In the genomic region with DNA sequence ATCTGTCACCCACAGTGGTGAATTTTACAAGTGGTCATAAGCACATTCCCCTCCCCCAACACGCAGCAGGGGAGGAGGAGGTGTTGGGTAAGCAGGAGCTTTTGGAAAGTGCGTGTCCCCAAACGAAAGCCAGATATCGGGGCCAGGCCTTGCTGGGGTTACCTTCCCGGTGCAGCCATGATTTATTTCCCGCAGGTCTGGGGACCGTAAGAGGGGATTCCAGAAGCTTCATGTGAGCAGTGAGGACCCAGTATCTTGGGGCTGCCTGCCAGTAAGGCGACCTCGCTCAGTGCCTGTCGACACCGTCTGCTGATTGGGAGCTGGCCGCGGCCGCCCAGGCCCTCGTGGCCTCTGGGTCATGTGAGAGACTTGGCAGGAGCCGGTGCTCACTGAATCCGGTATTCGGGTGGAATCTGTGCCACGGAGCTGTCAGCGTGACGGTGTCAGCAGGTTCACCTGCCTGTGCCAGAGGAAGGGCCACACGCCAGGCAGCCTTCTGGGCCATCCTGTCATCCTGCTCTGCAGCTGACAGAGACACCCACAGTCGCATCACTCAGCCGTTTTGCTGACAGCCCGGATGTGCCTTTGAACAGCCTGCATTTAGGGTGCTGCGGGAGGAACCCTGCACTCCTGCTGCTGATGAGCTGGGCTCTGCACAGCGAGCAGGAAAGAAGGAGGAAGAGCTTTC, we compare ENCODE assay signal across 1 cellular context.
TF ChIP-seq lines count a peak whose summit lies in the region.

No MANE protein-coding gene starts in this region.

TF ChIP-seq in K562, 482 proteins besides CTCF, POLR2A, EP300 and RAD21 (continued from another document and continues in another):
- TF ChIP-seq, protein P1, sequence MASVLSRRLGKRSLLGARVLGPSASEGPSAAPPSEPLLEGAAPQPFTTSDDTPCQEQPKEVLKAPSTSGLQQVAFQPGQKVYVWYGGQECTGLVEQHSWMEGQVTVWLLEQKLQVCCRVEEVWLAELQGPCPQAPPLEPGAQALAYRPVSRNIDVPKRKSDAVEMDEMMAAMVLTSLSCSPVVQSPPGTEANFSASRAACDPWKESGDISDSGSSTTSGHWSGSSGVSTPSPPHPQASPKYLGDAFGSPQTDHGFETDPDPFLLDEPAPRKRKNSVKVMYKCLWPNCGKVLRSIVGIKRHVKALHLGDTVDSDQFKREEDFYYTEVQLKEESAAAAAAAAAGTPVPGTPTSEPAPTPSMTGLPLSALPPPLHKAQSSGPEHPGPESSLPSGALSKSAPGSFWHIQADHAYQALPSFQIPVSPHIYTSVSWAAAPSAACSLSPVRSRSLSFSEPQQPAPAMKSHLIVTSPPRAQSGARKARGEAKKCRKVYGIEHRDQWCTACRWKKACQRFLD (CRISPR knock-in tag; IDR thresholded peaks at IDR 0.05): peak; percentile 71; the same call in 1 of the 2 replicates
- TF ChIP-seq NFYB (IDR thresholded peaks at IDR 0.05; ENCODE audit: extremely low read depth, insufficient read length) (peak; percentile 10), RBFOX2 (IDR thresholded peaks at IDR 0.05; ENCODE audit: low read depth, low read length) (peak; percentile 48; the same call in 1 of the 2 replicates), ZNF347 (CRISPR knock-in tag; IDR thresholded peaks at IDR 0.05; ENCODE audit: low read depth) (no peak), E2F3 (CRISPR knock-in tag; IDR thresholded peaks at IDR 0.05) (0 out of 2 replicates have a peak, but pooled peaks have one; percentile 41), HNRNPL (IDR thresholded peaks at IDR 0.05; ENCODE audit: low read depth, low read length) (no peak), ZNF354B (CRISPR knock-in tag; IDR thresholded peaks at IDR 0.05) (no peak), CXXC5 (CRISPR knock-in tag; IDR thresholded peaks at IDR 0.05) (0 out of 2 replicates have a peak, but pooled peaks have one; percentile 62), ZNF274 (IDR thresholded peaks at IDR 0.05; ENCODE audit: borderline replicate concordance, low read depth, low read length) (no peak), ZNF551 (CRISPR knock-in tag; IDR thresholded peaks at IDR 0.05) (no peak), ZNF143 (CRISPR knock-in tag; IDR thresholded peaks at IDR 0.05) (0 out of 2 replicates have a peak, but pooled peaks have one; percentile 24), MAZ (CRISPR knock-in tag; conservative IDR thresholded peaks at IDR 0.05 in 1 of 2, IDR thresholded peaks at IDR 0.05 in 1 of 2) (0 out of 4 replicates have a peak, but pooled peaks of 1 of the 2 experiments have one; percentile 26), NR2C1 (IDR thresholded peaks at IDR 0.05) (no peak), NR2C1 (tag; IDR thresholded peaks at IDR 0.05) (peak; percentile 48; the same call in 1 of the 2 replicates), MEIS2 (IDR thresholded peaks at IDR 0.05; ENCODE audit: partially characterized antibody) (peak; percentile 48), NFIC (IDR thresholded peaks at IDR 0.05) (peak; percentile 43; the same call in 1 of the 2 replicates), ZNF586 (CRISPR knock-in tag; conservative IDR thresholded peaks at IDR 0.05) (no peak), BHLHE40 (IDR thresholded peaks at IDR 0.05; ENCODE audit: low read length) (peak; percentile 1; the same call in 1 of the 2 replicates), ZBTB8A (IDR thresholded peaks at IDR 0.05; ENCODE audit: partially characterized antibody) (no peak), ZNF583 (CRISPR knock-in tag; IDR thresholded peaks at IDR 0.05) (0 out of 2 replicates have a peak, but pooled peaks have one; percentile 53), MECOM (CRISPR knock-in tag; IDR thresholded peaks at IDR 0.05) (0 out of 2 replicates have a peak, but pooled peaks have one; percentile 30), NRF1 (conservative IDR thresholded peaks at IDR 0.05 in 1 of 2, IDR thresholded peaks at IDR 0.05 in 1 of 2) (0 out of 4 replicates have a peak, but pooled peaks have one; percentile 7 to 14), SMAD4 (CRISPR knock-in tag; conservative IDR thresholded peaks at IDR 0.05) (peak; percentile 76), POLR2G (IDR thresholded peaks at IDR 0.05; ENCODE audit: low read depth, low read length) (peak; percentile 43; the same call in 1 of the 2 replicates), ZFX (CRISPR knock-in tag; IDR thresholded peaks at IDR 0.05) (peak; percentile 40), ZNF766 (CRISPR knock-in tag; conservative IDR thresholded peaks at IDR 0.05) (peak; percentile 44; the same call in 1 of the 2 replicates), HDAC2 (IDR thresholded peaks at IDR 0.05) (0 out of 2 replicates have a peak, but pooled peaks have one; percentile 25), RAD51 (IDR thresholded peaks at IDR 0.05; ENCODE audit: borderline replicate concordance, low read depth) (peak; percentile 67), ZNF316 (IDR thresholded peaks at IDR 0.05) (no peak)
- TF ChIP-seq, protein P2, sequence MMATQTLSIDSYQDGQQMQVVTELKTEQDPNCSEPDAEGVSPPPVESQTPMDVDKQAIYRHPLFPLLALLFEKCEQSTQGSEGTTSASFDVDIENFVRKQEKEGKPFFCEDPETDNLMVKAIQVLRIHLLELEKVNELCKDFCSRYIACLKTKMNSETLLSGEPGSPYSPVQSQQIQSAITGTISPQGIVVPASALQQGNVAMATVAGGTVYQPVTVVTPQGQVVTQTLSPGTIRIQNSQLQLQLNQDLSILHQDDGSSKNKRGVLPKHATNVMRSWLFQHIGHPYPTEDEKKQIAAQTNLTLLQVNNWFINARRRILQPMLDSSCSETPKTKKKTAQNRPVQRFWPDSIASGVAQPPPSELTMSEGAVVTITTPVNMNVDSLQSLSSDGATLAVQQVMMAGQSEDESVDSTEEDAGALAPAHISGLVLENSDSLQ (IDR thresholded peaks at IDR 0.05): peak; percentile 68
- TF ChIP-seq, protein P3, sequence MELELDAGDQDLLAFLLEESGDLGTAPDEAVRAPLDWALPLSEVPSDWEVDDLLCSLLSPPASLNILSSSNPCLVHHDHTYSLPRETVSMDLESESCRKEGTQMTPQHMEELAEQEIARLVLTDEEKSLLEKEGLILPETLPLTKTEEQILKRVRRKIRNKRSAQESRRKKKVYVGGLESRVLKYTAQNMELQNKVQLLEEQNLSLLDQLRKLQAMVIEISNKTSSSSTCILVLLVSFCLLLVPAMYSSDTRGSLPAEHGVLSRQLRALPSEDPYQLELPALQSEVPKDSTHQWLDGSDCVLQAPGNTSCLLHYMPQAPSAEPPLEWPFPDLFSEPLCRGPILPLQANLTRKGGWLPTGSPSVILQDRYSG (tag; conservative IDR thresholded peaks at IDR 0.05; ENCODE audit: low read depth): peak; percentile 83
- TF ChIP-seq, protein P4, sequence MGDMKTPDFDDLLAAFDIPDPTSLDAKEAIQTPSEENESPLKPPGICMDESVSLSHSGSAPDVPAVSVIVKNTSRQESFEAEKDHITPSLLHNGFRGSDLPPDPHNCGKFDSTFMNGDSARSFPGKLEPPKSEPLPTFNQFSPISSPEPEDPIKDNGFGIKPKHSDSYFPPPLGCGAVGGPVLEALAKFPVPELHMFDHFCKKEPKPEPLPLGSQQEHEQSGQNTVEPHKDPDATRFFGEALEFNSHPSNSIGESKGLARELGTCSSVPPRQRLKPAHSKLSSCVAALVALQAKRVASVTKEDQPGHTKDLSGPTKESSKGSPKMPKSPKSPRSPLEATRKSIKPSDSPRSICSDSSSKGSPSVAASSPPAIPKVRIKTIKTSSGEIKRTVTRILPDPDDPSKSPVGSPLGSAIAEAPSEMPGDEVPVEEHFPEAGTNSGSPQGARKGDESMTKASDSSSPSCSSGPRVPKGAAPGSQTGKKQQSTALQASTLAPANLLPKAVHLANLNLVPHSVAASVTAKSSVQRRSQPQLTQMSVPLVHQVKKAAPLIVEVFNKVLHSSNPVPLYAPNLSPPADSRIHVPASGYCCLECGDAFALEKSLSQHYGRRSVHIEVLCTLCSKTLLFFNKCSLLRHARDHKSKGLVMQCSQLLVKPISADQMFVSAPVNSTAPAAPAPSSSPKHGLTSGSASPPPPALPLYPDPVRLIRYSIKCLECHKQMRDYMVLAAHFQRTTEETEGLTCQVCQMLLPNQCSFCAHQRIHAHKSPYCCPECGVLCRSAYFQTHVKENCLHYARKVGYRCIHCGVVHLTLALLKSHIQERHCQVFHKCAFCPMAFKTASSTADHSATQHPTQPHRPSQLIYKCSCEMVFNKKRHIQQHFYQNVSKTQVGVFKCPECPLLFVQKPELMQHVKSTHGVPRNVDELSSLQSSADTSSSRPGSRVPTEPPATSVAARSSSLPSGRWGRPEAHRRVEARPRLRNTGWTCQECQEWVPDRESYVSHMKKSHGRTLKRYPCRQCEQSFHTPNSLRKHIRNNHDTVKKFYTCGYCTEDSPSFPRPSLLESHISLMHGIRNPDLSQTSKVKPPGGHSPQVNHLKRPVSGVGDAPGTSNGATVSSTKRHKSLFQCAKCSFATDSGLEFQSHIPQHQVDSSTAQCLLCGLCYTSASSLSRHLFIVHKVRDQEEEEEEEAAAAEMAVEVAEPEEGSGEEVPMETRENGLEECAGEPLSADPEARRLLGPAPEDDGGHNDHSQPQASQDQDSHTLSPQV (IDR thresholded peaks at IDR 0.05): peak; percentile 71; the same call in 1 of the 2 replicates
- TF ChIP-seq, protein P5, sequence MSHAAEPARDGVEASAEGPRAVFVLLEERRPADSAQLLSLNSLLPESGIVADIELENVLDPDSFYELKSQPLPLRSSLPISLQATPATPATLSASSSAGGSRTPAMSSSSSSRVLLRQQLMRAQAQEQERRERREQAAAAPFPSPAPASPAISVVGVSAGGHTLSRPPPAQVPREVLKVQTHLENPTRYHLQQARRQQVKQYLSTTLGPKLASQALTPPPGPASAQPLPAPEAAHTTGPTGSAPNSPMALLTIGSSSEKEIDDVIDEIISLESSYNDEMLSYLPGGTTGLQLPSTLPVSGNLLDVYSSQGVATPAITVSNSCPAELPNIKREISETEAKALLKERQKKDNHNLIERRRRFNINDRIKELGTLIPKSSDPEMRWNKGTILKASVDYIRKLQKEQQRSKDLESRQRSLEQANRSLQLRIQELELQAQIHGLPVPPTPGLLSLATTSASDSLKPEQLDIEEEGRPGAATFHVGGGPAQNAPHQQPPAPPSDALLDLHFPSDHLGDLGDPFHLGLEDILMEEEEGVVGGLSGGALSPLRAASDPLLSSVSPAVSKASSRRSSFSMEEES (CRISPR knock-in tag; IDR thresholded peaks at IDR 0.05): peak; percentile 1; the same call in 1 of the 2 replicates
- TF ChIP-seq, protein P6, sequence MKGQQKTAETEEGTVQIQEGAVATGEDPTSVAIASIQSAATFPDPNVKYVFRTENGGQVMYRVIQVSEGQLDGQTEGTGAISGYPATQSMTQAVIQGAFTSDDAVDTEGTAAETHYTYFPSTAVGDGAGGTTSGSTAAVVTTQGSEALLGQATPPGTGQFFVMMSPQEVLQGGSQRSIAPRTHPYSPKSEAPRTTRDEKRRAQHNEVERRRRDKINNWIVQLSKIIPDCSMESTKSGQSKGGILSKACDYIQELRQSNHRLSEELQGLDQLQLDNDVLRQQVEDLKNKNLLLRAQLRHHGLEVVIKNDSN (CRISPR knock-in tag; IDR thresholded peaks at IDR 0.05): peak; percentile 70
- TF ChIP-seq, protein P7, sequence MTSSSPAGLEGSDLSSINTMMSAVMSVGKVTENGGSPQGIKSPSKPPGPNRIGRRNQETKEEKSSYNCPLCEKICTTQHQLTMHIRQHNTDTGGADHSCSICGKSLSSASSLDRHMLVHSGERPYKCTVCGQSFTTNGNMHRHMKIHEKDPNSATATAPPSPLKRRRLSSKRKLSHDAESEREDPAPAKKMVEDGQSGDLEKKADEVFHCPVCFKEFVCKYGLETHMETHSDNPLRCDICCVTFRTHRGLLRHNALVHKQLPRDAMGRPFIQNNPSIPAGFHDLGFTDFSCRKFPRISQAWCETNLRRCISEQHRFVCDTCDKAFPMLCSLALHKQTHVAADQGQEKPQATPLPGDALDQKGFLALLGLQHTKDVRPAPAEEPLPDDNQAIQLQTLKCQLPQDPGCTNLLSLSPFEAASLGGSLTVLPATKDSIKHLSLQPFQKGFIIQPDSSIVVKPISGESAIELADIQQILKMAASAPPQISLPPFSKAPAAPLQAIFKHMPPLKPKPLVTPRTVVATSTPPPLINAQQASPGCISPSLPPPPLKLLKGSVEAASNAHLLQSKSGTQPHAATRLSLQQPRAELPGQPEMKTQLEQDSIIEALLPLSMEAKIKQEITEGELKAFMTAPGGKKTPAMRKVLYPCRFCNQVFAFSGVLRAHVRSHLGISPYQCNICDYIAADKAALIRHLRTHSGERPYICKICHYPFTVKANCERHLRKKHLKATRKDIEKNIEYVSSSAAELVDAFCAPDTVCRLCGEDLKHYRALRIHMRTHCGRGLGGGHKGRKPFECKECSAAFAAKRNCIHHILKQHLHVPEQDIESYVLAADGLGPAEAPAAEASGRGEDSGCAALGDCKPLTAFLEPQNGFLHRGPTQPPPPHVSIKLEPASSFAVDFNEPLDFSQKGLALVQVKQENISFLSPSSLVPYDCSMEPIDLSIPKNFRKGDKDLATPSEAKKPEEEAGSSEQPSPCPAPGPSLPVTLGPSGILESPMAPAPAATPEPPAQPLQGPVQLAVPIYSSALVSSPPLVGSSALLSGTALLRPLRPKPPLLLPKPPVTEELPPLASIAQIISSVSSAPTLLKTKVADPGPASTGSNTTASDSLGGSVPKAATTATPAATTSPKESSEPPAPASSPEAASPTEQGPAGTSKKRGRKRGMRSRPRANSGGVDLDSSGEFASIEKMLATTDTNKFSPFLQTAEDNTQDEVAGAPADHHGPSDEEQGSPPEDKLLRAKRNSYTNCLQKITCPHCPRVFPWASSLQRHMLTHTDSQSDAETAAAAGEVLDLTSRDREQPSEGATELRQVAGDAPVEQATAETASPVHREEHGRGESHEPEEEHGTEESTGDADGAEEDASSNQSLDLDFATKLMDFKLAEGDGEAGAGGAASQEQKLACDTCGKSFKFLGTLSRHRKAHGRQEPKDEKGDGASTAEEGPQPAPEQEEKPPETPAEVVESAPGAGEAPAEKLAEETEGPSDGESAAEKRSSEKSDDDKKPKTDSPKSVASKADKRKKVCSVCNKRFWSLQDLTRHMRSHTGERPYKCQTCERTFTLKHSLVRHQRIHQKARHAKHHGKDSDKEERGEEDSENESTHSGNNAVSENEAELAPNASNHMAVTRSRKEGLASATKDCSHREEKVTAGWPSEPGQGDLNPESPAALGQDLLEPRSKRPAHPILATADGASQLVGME (CRISPR knock-in tag; IDR thresholded peaks at IDR 0.05): no peak
